ENCODE assay signal across 32 cellular contexts in genomic region chr2:132633635-132634034, GRCh38. TPM values are rescaled to one million over a fixed set of nuclear protein-coding genes. Genes with fewer than 3 reads are reported as not detected.
"Had no signal": no experiment of that assay in that cellular context is flagged by ENCODE, and none has a peak within 500 bp of the region (broad histone marks: within the 10 kb centered on the region; RNA-seq: fewer than 3 reads in every experiment).

No MANE protein-coding gene starts in this region.

- H3K9me3 Mint-ChIP-seq: activated CD4-positive, alpha-beta memory T cell treated with anti-CD3 and anti-CD28 coated beads for 36 hours; activated CD4-positive, alpha-beta T cell treated with anti-CD3 and anti-CD28 coated beads, Interleukin-2, amount 10 ng/mL, durations not matched to agents 24 days and 14 days; activated naive CD4-positive, alpha-beta T cell treated with anti-CD3 and anti-CD28 coated beads for 36 hours; activated naive CD4-positive, alpha-beta T cell treated with anti-CD3 and anti-CD28 coated beads, Interleukin-2, amount 50 U/mL, for 24 hours; activated T-helper 1 cell treated with anti-CD3 and anti-CD28 coated beads, Interleukin-12 subunit alpha, Interleukin-12 subunit beta, Interleukin-2, Interleukin-4 antibody, amounts not matched to agents 30 ng/mL and 10 ng/mL and 1 ng/mL, durations not matched to agents 14 hours and 24 hours and 36 hours; activated T-helper 2 cell treated with anti-CD3 and anti-CD28 coated beads, Interferon-gamma antibody, Interleukin-2, Interleukin-4, amounts not matched to agents 10 μg/mL and 5 μg/mL and 100 μg/mL, durations not matched to agents 14 hours and 24 hours and 36 hours had no signal

- H3K27ac Mint-ChIP-seq: activated CD4-positive, alpha-beta memory T cell treated with anti-CD3 and anti-CD28 coated beads for 36 hours; activated CD4-positive, alpha-beta T cell treated with anti-CD3 and anti-CD28 coated beads for 36 hours; activated CD4-positive, alpha-beta T cell treated with anti-CD3 and anti-CD28 coated beads, Interleukin-2, amount 10 ng/mL, durations not matched to agents 24 days and 14 days; activated CD8-positive, alpha-beta memory T cell treated with anti-CD3 and anti-CD28 coated beads, Interleukin-2, amount 10 ng/mL, durations not matched to agents 7 days and 5 days; activated CD8-positive, alpha-beta T cell treated with anti-CD3 and anti-CD28 coated beads, Interleukin-2, amount 10 ng/mL, durations not matched to agents 7 days and 5 days; activated naive CD4-positive, alpha-beta T cell treated with anti-CD3 and anti-CD28 coated beads for 36 hours; activated naive CD4-positive, alpha-beta T cell treated with anti-CD3 and anti-CD28 coated beads, Interleukin-2, amount 50 U/mL, for 24 hours; activated naive CD8-positive, alpha-beta T cell treated with anti-CD3 and anti-CD28 coated beads for 36 hours; activated naive CD8-positive, alpha-beta T cell treated with anti-CD3 and anti-CD28 coated beads, Interleukin-2, amount 50 U/mL, for 24 hours; activated T-helper 1 cell treated with anti-CD3 and anti-CD28 coated beads, Interleukin-12 subunit alpha, Interleukin-12 subunit beta, Interleukin-2, Interleukin-4 antibody, amounts not matched to agents 30 ng/mL and 10 ng/mL and 1 ng/mL, durations not matched to agents 14 hours and 24 hours and 36 hours; activated T-helper 2 cell treated with anti-CD3 and anti-CD28 coated beads, Interferon-gamma antibody, Interleukin-2, Interleukin-4, amounts not matched to agents 10 μg/mL and 5 μg/mL and 100 μg/mL, durations not matched to agents 14 hours and 24 hours and 36 hours had no signal

- H3K36me3 ChIP-seq: adrenal gland, cardiac muscle cell, colonic mucosa, esophagus squamous epithelium, gastroesophageal sphincter had no signal

- H3K27me3 ChIP-seq: adrenal gland, body of pancreas, colonic mucosa, esophagus squamous epithelium, gastroesophageal sphincter had no signal

- H3K4me3 Mint-ChIP-seq: activated CD4-positive, alpha-beta memory T cell treated with anti-CD3 and anti-CD28 coated beads for 36 hours; activated CD4-positive, alpha-beta T cell treated with anti-CD3 and anti-CD28 coated beads for 36 hours; activated CD4-positive, alpha-beta T cell treated with anti-CD3 and anti-CD28 coated beads, Interleukin-2, amount 10 ng/mL, durations not matched to agents 24 days and 14 days; activated CD8-positive, alpha-beta memory T cell treated with anti-CD3 and anti-CD28 coated beads, Interleukin-2, amount 10 ng/mL, durations not matched to agents 7 days and 5 days; activated CD8-positive, alpha-beta T cell treated with anti-CD3 and anti-CD28 coated beads, Interleukin-2, amount 10 ng/mL, durations not matched to agents 7 days and 5 days; activated naive CD4-positive, alpha-beta T cell treated with anti-CD3 and anti-CD28 coated beads for 36 hours; activated naive CD4-positive, alpha-beta T cell treated with anti-CD3 and anti-CD28 coated beads, Interleukin-2, amount 50 U/mL, for 24 hours; activated naive CD8-positive, alpha-beta T cell treated with anti-CD3 and anti-CD28 coated beads for 36 hours; activated naive CD8-positive, alpha-beta T cell treated with anti-CD3 and anti-CD28 coated beads, Interleukin-2, amount 50 U/mL, for 24 hours; activated T-helper 1 cell treated with anti-CD3 and anti-CD28 coated beads, Interleukin-12 subunit alpha, Interleukin-12 subunit beta, Interleukin-2, Interleukin-4 antibody, amounts not matched to agents 30 ng/mL and 10 ng/mL and 1 ng/mL, durations not matched to agents 14 hours and 24 hours and 36 hours had no signal

- H3K36me3 Mint-ChIP-seq: activated CD4-positive, alpha-beta memory T cell treated with anti-CD3 and anti-CD28 coated beads for 36 hours; activated CD8-positive, alpha-beta memory T cell treated with anti-CD3 and anti-CD28 coated beads, Interleukin-2, amount 10 ng/mL, durations not matched to agents 7 days and 5 days; activated naive CD4-positive, alpha-beta T cell treated with anti-CD3 and anti-CD28 coated beads, Interleukin-2, amount 50 U/mL, for 24 hours; activated naive CD8-positive, alpha-beta T cell treated with anti-CD3 and anti-CD28 coated beads for 36 hours had no signal

- DNase-seq: activated CD4-positive, alpha-beta memory T cell treated with anti-CD3 and anti-CD28 coated beads for 36 hours; activated CD4-positive, alpha-beta T cell treated with anti-CD3 and anti-CD28 coated beads for 36 hours; activated CD4-positive, alpha-beta T cell treated with anti-CD3 and anti-CD28 coated beads, Interleukin-2, amount 10 ng/mL, durations not matched to agents 24 days and 14 days; activated CD4-positive, CD25-positive, alpha-beta regulatory T cell; activated CD4-positive, CD25-positive, alpha-beta regulatory T cell treated with anti-CD3 and anti-CD28 coated beads, Interleukin-2, amount 50 U/mL, for 72 hours; activated CD8-positive, alpha-beta memory T cell treated with anti-CD3 and anti-CD28 coated beads, Interleukin-2, amount 10 ng/mL, durations not matched to agents 7 days and 5 days; activated CD8-positive, alpha-beta memory T cell treated with anti-CD3 and anti-CD28 coated beads, Interleukin-2, amount 50 U/mL, for 4 hours; activated CD8-positive, alpha-beta T cell treated with anti-CD3 and anti-CD28 coated beads, Interleukin-2, amount 10 ng/mL, durations not matched to agents 7 days and 5 days; activated effector memory CD4-positive, alpha-beta T cell treated with anti-CD3 and anti-CD28 coated beads, Interleukin-2, amount 50 U/mL, for 16 hours; activated naive CD4-positive, alpha-beta T cell treated with anti-CD3 and anti-CD28 coated beads for 36 hours; activated naive CD8-positive, alpha-beta T cell treated with anti-CD3 and anti-CD28 coated beads for 36 hours; activated naive CD8-positive, alpha-beta T cell treated with anti-CD3 and anti-CD28 coated beads, Interleukin-2, amount 50 U/mL, for 24 hours; activated T-cell treated with anti-CD3 and anti-CD28 coated beads, Interleukin-2, amount 50 U/mL, for 1 hour; activated T-cell treated with anti-CD3 and anti-CD28 coated beads, Interleukin-2, amount 50 U/mL, for 48 hours; adrenal gland; amygdala; aorta; body of pancreas; central memory CD4-positive, alpha-beta T cell; cerebellar nuclear complex; colonic mucosa; effector CD8-positive, alpha-beta T cell; esophagus squamous epithelium; foreskin melanocyte had no signal

- H3K9me3 ChIP-seq: adrenal gland, body of pancreas, colonic mucosa, esophagus squamous epithelium, gastroesophageal sphincter had no signal

- ATAC-seq: activated CD4-positive, alpha-beta T cell treated with anti-CD3 and anti-CD28 coated beads for 36 hours; activated CD8-positive, alpha-beta memory T cell treated with anti-CD3 and anti-CD28 coated beads, Interleukin-2, amount 10 ng/mL, durations not matched to agents 7 days and 5 days; activated CD8-positive, alpha-beta T cell treated with anti-CD3 and anti-CD28 coated beads, Interleukin-2, amount 10 ng/mL, durations not matched to agents 7 days and 5 days; activated naive CD8-positive, alpha-beta T cell treated with anti-CD3 and anti-CD28 coated beads, Interleukin-2, amount 50 U/mL, for 24 hours; body of pancreas; gastroesophageal sphincter had no signal

- H3K4me3 ChIP-seq: adrenal gland, body of pancreas, cardiac muscle cell, colonic mucosa, esophagus squamous epithelium, gastroesophageal sphincter had no signal

- H3K27me3 Mint-ChIP-seq: activated CD4-positive, alpha-beta memory T cell treated with anti-CD3 and anti-CD28 coated beads for 36 hours; activated CD4-positive, alpha-beta T cell treated with anti-CD3 and anti-CD28 coated beads, Interleukin-2, amount 10 ng/mL, durations not matched to agents 24 days and 14 days; activated CD8-positive, alpha-beta memory T cell treated with anti-CD3 and anti-CD28 coated beads, Interleukin-2, amount 10 ng/mL, durations not matched to agents 7 days and 5 days; activated naive CD4-positive, alpha-beta T cell treated with anti-CD3 and anti-CD28 coated beads, Interleukin-2, amount 50 U/mL, for 24 hours; activated naive CD8-positive, alpha-beta T cell treated with anti-CD3 and anti-CD28 coated beads for 36 hours had no signal

- H3K27ac ChIP-seq: adrenal gland, body of pancreas, cardiac muscle cell, colonic mucosa, epithelial cell of prostate, esophagus squamous epithelium, gastroesophageal sphincter had no signal

- H3K4me1 ChIP-seq: adrenal gland had no signal

- H3K4me1 Mint-ChIP-seq: activated CD4-positive, alpha-beta T cell treated with anti-CD3 and anti-CD28 coated beads for 36 hours; activated CD4-positive, alpha-beta T cell treated with anti-CD3 and anti-CD28 coated beads, Interleukin-2, amount 10 ng/mL, durations not matched to agents 24 days and 14 days; activated CD8-positive, alpha-beta memory T cell treated with anti-CD3 and anti-CD28 coated beads, Interleukin-2, amount 10 ng/mL, durations not matched to agents 7 days and 5 days; activated naive CD4-positive, alpha-beta T cell treated with anti-CD3 and anti-CD28 coated beads, Interleukin-2, amount 50 U/mL, for 24 hours; activated naive CD8-positive, alpha-beta T cell treated with anti-CD3 and anti-CD28 coated beads for 36 hours; activated naive CD8-positive, alpha-beta T cell treated with anti-CD3 and anti-CD28 coated beads, Interleukin-2, amount 50 U/mL, for 24 hours had no signal

RNA-seq across cellular contexts. Expression of gene LYPD1, which starts 36.4 kb away (rescaled TPM):
- total RNA-seq: activated CD4-positive, alpha-beta memory T cell treated with anti-CD3 and anti-CD28 coated beads for 36 hours; activated CD4-positive, alpha-beta T cell treated with anti-CD3 and anti-CD28 coated beads for 36 hours; activated CD4-positive, alpha-beta T cell treated with anti-CD3 and anti-CD28 coated beads, Interleukin-2, amount 10 ng/mL, durations not matched to agents 24 days and 14 days; activated CD8-positive, alpha-beta memory T cell treated with anti-CD3 and anti-CD28 coated beads for 36 hours; activated CD8-positive, alpha-beta memory T cell treated with anti-CD3 and anti-CD28 coated beads, Interleukin-2, amount 10 ng/mL, durations not matched to agents 7 days and 5 days; activated CD8-positive, alpha-beta T cell treated with anti-CD3 and anti-CD28 coated beads, Interleukin-2, amount 10 ng/mL, durations not matched to agents 7 days and 5 days; activated naive CD4-positive, alpha-beta T cell treated with anti-CD3 and anti-CD28 coated beads for 36 hours; activated naive CD8-positive, alpha-beta T cell treated with anti-CD3 and anti-CD28 coated beads for 36 hours; activated T-helper 1 cell treated with anti-CD3 and anti-CD28 coated beads, Interleukin-12 subunit alpha, Interleukin-12 subunit beta, Interleukin-2, Interleukin-4 antibody, amounts not matched to agents 30 ng/mL and 10 ng/mL and 1 ng/mL, durations not matched to agents 14 hours and 24 hours and 36 hours; activated T-helper 2 cell treated with anti-CD3 and anti-CD28 coated beads, Interferon-gamma antibody, Interleukin-2, Interleukin-4, amounts not matched to agents 10 μg/mL and 5 μg/mL and 100 μg/mL, durations not matched to agents 14 hours and 24 hours and 36 hours; T-helper 1 cell treated with Interleukin-12 subunit alpha and Interleukin-12 subunit beta and Interleukin-4 antibody, amounts not matched to agents 30 ng/mL and 1 ng/mL, for 36 hours had no signal
- polyA plus RNA-seq: aorta had no signal
